ENCODE assay signal across 23 cellular contexts in the genomic region with DNA sequence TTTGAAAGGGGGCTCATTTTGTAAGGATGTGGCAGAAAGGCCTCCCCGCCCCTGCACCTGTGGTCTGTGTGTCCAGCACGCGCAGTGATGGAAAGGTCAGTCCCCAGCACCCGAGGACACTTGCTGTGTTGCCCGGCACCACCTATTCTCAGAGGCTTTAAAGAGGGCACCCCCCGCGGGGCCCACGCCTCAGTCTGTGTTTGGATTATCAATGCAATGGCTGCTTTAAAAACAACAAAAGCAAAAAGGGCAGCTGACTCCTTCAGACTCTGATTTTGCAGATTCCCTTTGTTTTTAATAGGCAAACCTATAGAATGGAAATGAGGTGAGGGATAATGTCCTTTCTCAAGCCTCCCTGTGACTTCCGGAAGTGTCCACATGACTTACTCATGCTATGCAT.
"Had no signal": no experiment of that assay in that cellular context is flagged by ENCODE, and none has a peak within 500 bp of the region (broad histone marks: within the 10 kb centered on the region; RNA-seq: fewer than 3 reads in every experiment).

No MANE protein-coding gene starts in this region.

- H3K4me3 Mint-ChIP-seq: activated B cell treated with CpG ODN at 0.5 μM for 24 hours; activated CD4-positive, alpha-beta T cell treated with anti-CD3 and anti-CD28 coated beads, Interleukin-2, amount 10 ng/mL, durations not matched to agents 24 days and 14 days; activated CD8-positive, alpha-beta memory T cell treated with anti-CD3 and anti-CD28 coated beads, Interleukin-2, amount 10 ng/mL, durations not matched to agents 7 days and 5 days; activated naive CD4-positive, alpha-beta T cell treated with anti-CD3 and anti-CD28 coated beads for 36 hours; activated naive CD8-positive, alpha-beta T cell treated with anti-CD3 and anti-CD28 coated beads for 36 hours; activated T-cell treated with anti-CD3 and anti-CD28 coated beads, Interleukin-2, amount 50 U/mL, for 24 hours; activated T-helper 17 cell treated with anti-CD3 and anti-CD28 coated beads, Interleukin-2, amount 50 U/mL, for 72 hours; T-helper 1 cell treated with Interleukin-12 subunit alpha and Interleukin-12 subunit beta and Interleukin-4 antibody, amounts not matched to agents 30 μg/mL and 1 μg/mL, for 36 hours had no signal

- H3K27ac Mint-ChIP-seq: activated B cell treated with CpG ODN at 0.5 μM for 24 hours; activated CD4-positive, alpha-beta T cell treated with anti-CD3 and anti-CD28 coated beads, Interleukin-2, amount 10 ng/mL, durations not matched to agents 24 days and 14 days; activated CD8-positive, alpha-beta memory T cell treated with anti-CD3 and anti-CD28 coated beads, Interleukin-2, amount 10 ng/mL, durations not matched to agents 7 days and 5 days; activated naive CD4-positive, alpha-beta T cell treated with anti-CD3 and anti-CD28 coated beads for 36 hours; activated naive CD8-positive, alpha-beta T cell treated with anti-CD3 and anti-CD28 coated beads for 36 hours; activated T-cell treated with anti-CD3 and anti-CD28 coated beads, Interleukin-2, amount 50 U/mL, for 24 hours; activated T-helper 17 cell treated with anti-CD3 and anti-CD28 coated beads, Interleukin-2, amount 50 U/mL, for 72 hours; T-helper 1 cell treated with Interleukin-12 subunit alpha and Interleukin-12 subunit beta and Interleukin-4 antibody, amounts not matched to agents 30 μg/mL and 1 μg/mL, for 36 hours had no signal

- H3K27ac ChIP-seq: brain microvascular endothelial cell, cardiac muscle cell had no signal

- H3K9me3 ChIP-seq: MG63 had no signal

- ATAC-seq: activated CD8-positive, alpha-beta memory T cell treated with anti-CD3 and anti-CD28 coated beads, Interleukin-2, amount 10 ng/mL, durations not matched to agents 7 days and 5 days; activated T-helper 17 cell treated with anti-CD3 and anti-CD28 coated beads, Interleukin-2, amount 50 U/mL, for 72 hours had no signal

- H3K27me3 Mint-ChIP-seq: activated B cell treated with CpG ODN at 0.5 μM for 24 hours; activated CD4-positive, alpha-beta T cell treated with anti-CD3 and anti-CD28 coated beads, Interleukin-2, amount 10 ng/mL, durations not matched to agents 24 days and 14 days; activated CD8-positive, alpha-beta memory T cell treated with anti-CD3 and anti-CD28 coated beads, Interleukin-2, amount 10 ng/mL, durations not matched to agents 7 days and 5 days; activated T-cell treated with anti-CD3 and anti-CD28 coated beads, Interleukin-2, amount 50 U/mL, for 24 hours; activated T-helper 17 cell treated with anti-CD3 and anti-CD28 coated beads, Interleukin-2, amount 50 U/mL, for 72 hours had no signal

- H3K4me1 Mint-ChIP-seq: activated B cell treated with CpG ODN at 0.5 μM for 24 hours; activated CD4-positive, alpha-beta T cell treated with anti-CD3 and anti-CD28 coated beads, Interleukin-2, amount 10 ng/mL, durations not matched to agents 24 days and 14 days; activated CD8-positive, alpha-beta memory T cell treated with anti-CD3 and anti-CD28 coated beads, Interleukin-2, amount 10 ng/mL, durations not matched to agents 7 days and 5 days; activated naive CD8-positive, alpha-beta T cell treated with anti-CD3 and anti-CD28 coated beads for 36 hours; activated T-helper 17 cell treated with anti-CD3 and anti-CD28 coated beads, Interleukin-2, amount 50 U/mL, for 72 hours had no signal

- DNase-seq: activated B cell treated with CpG ODN at 0.5 μM for 24 hours; activated CD4-positive, alpha-beta T cell treated with anti-CD3 and anti-CD28 coated beads for 1 hour; activated CD4-positive, alpha-beta T cell treated with anti-CD3 and anti-CD28 coated beads, Interleukin-2, amount 10 ng/mL, durations not matched to agents 24 days and 14 days; activated CD4-positive, alpha-beta T cell treated with anti-CD3 and anti-CD28 coated beads, Interleukin-2, amount 50 U/mL, for 48 hours; activated CD8-positive, alpha-beta memory T cell treated with anti-CD3 and anti-CD28 coated beads, Interleukin-2, amount 10 ng/mL, durations not matched to agents 7 days and 5 days; activated gamma-delta T cell; activated naive CD4-positive, alpha-beta T cell treated with anti-CD3 and anti-CD28 coated beads for 36 hours; activated naive CD8-positive, alpha-beta T cell treated with anti-CD3 and anti-CD28 coated beads for 36 hours; activated T-cell treated with anti-CD3 and anti-CD28 coated beads, Interleukin-2, amount 50 U/mL, for 24 hours; brain microvascular endothelial cell; MV-4-11; NCI-H1417 treated with DMSO at 0.1 percent for 48 hours; NCI-H187; NCI-H2081; NCI-H226; NCI-H510A; NCI-H526 treated with DMSO at 0.1 percent for 48 hours; SHP77 treated with DMSO at 0.1 percent for 48 hours; T-helper 9 cell had no signal

- H3K9me3 Mint-ChIP-seq: activated B cell treated with CpG ODN at 0.5 μM for 24 hours; activated naive CD4-positive, alpha-beta T cell treated with anti-CD3 and anti-CD28 coated beads for 36 hours; activated T-cell treated with anti-CD3 and anti-CD28 coated beads, Interleukin-2, amount 50 U/mL, for 24 hours had no signal

- H3K36me3 Mint-ChIP-seq: activated CD8-positive, alpha-beta memory T cell treated with anti-CD3 and anti-CD28 coated beads, Interleukin-2, amount 10 ng/mL, durations not matched to agents 7 days and 5 days; activated naive CD8-positive, alpha-beta T cell treated with anti-CD3 and anti-CD28 coated beads for 36 hours had no signal

- H3K36me3 ChIP-seq: brain microvascular endothelial cell, cardiac muscle cell, MG63 had no signal

- H3K27me3 ChIP-seq: brain microvascular endothelial cell, cardiac muscle cell had no signal

- H3K4me3 ChIP-seq: cardiac muscle cell, MG63 had no signal
